ENCODE assay signal across 1 cellular context in genomic region chr15:101310163-101310480, GRCh38.
TF ChIP-seq lines count a peak whose summit lies in the region.

No MANE protein-coding gene starts in this region.

TF ChIP-seq in HepG2, 621 proteins besides CTCF, POLR2A, EP300 and RAD21:
- no peak for TF ChIP-seq ZNF282 (IDR thresholded peaks at IDR 0.05; ENCODE audit: partially characterized antibody)
- no peak for TF ChIP-seq ARID5B (CRISPR knock-in tag; IDR thresholded peaks at IDR 0.05)
- TF ChIP-seq CBX1 (IDR thresholded peaks at IDR 0.05; ENCODE audit: low read depth) = no peak
- TF ChIP-seq HNRNPL (IDR thresholded peaks at IDR 0.05; ENCODE audit: low read depth, low read length) = no peak
- no peak for TF ChIP-seq LCORL (IDR thresholded peaks at IDR 0.05)
- no peak for TF ChIP-seq LCORL (CRISPR knock-in tag; IDR thresholded peaks at IDR 0.05)
- TF ChIP-seq GMEB2 (CRISPR knock-in tag; IDR thresholded peaks at IDR 0.05; ENCODE audit: low read depth) = no peak
- no peak for TF ChIP-seq TFDP2 (CRISPR knock-in tag; IDR thresholded peaks at IDR 0.05)
- TF ChIP-seq MYPOP (CRISPR knock-in tag; IDR thresholded peaks at IDR 0.05) = no peak
- no peak for TF ChIP-seq ZNF775 (CRISPR knock-in tag; IDR thresholded peaks at IDR 0.05; ENCODE audit: borderline replicate concordance)
- no peak for TF ChIP-seq GPN1 (CRISPR knock-in tag; IDR thresholded peaks at IDR 0.05; ENCODE audit: borderline replicate concordance)
- no peak for TF ChIP-seq FIP1L1 (IDR thresholded peaks at IDR 0.05; ENCODE audit: borderline replicate concordance, insufficient read depth, low read depth, low read length)
- no peak for TF ChIP-seq ZNF256 (CRISPR knock-in tag; conservative IDR thresholded peaks at IDR 0.05)
- TF ChIP-seq ZNF7 (CRISPR knock-in tag; IDR thresholded peaks at IDR 0.05) = no peak
- TF ChIP-seq RFX5 (IDR thresholded peaks at IDR 0.05; ENCODE audit: low read depth, low read length) = no peak
- TF ChIP-seq ZFAT (CRISPR knock-in tag; conservative IDR thresholded peaks at IDR 0.05) = no peak
- no peak for TF ChIP-seq REPIN1 (CRISPR knock-in tag; IDR thresholded peaks at IDR 0.05; ENCODE audit: borderline replicate concordance, low read depth)
- TF ChIP-seq ZNF17 (CRISPR knock-in tag; IDR thresholded peaks at IDR 0.05) = no peak
TF ChIP-seq in HepG2: peak in this region for 0.
